21 cellular contexts compared by ENCODE assay signal in genomic region chr10:34006471-34006870, GRCh38.
DNase-seq lines count a peak whose midpoint lies in the region; ATAC-seq, FAIRE-seq and TF ChIP-seq lines count a peak whose summit lies in the region.
"Had no signal": no experiment of that assay in that cellular context is flagged by ENCODE, and none has a peak within 500 bp of the region (broad histone marks: within the 10 kb centered on the region; RNA-seq: fewer than 3 reads in every experiment).

No MANE protein-coding gene starts in this region.

- WGBS in HepG2 (ENCODE audit: low lambda C conversion rate) = 3% methylated on average over 5 of the region's 5 CpGs
- 56% methylated on average over 5 of the region's 5 CpGs for WGBS in right lobe of liver (ENCODE audit: insufficient coverage, low coverage, low lambda C conversion rate, missing lambda C conversion rate)
- 73 to 78% (median 76%) methylated on average over 5 of the region's 5 CpGs for WGBS in stomach, 5 donors

- no peak overlapping the region for H2AFZ ChIP-seq in HepG2 (ENCODE audit: low read length)

- H3K27ac ChIP-seq in HepG2 (ENCODE audit: extremely low read length, insufficient read depth, low read length) (no peak overlapping the region), right lobe of liver (no peak overlapping the region), stomach (no peak overlapping the region)
- H3K27ac ChIP-seq: 22Rv1; A549; BLaER1 treated with 17β-estradiol and CSF1 and Interleukin-3, amounts not matched to agents 10 nM and 100 nM; C4-2B had no signal

- H3K4me1 ChIP-seq in HepG2 (ENCODE audit: insufficient read depth, low read length) (peaks cover 13% of the 10 kb centered on the region), right lobe of liver (no peaks in the 10 kb centered on the region), stomach (no peaks in the 10 kb centered on the region)
- H3K4me1 ChIP-seq: A549 had no signal

- H3K36me3 ChIP-seq in HepG2 (replicated peaks in 1 of 2; ENCODE audit: control insufficient read depth in 1 of 2, insufficient read depth in 2 of 2, low read length in 2 of 2) = no peaks in the 10 kb centered on the region
- no peaks in the 10 kb centered on the region for H3K36me3 ChIP-seq in right lobe of liver
- no peaks in the 10 kb centered on the region for H3K36me3 ChIP-seq in stomach
- H3K36me3 ChIP-seq: BLaER1 treated with 17β-estradiol and CSF1 and Interleukin-3, amounts not matched to agents 10 nM and 100 nM had no signal

- POLR2A ChIA-PET in HepG2 (lab: Yijun Ruan, JAX) = no interaction called here

- peak overlapping the region; percentile 14; the same call in 1 of the 2 replicates for H3K4me2 ChIP-seq in HepG2 (ENCODE audit: low read depth, low read length)
- H3K4me2 ChIP-seq: A549; BLaER1 treated with 17β-estradiol and CSF1 and Interleukin-3, amounts not matched to agents 10 nM and 100 nM had no signal

- peak; percentile 57; the same call in 1 of the 3 replicates for ATAC-seq in HepG2
- no peak for ATAC-seq in right lobe of liver
- ATAC-seq: A549; CD8-positive, alpha-beta T cell had no signal

- TF ChIP-seq EP300 in HepG2 (IDR thresholded peaks at IDR 0.05; ENCODE audit: low read depth in 2 of 2, low read length in 2 of 2) (no peak), HepG2 (CRISPR knock-in tag; IDR thresholded peaks at IDR 0.05; ENCODE audit: borderline replicate concordance) (no peak), stomach (IDR thresholded peaks at IDR 0.05) (no peak)

- DNase-seq in HepG2 (ENCODE audit: low spot score) (peak; percentile 31), right lobe of liver (no peak), astrocyte of the hippocampus (ENCODE audit: low read depth, low spot score) (peak; percentile 18), fibroblast of villous mesenchyme (ENCODE audit: low read depth) (peak; percentile 18), stomach (no peak), cerebellar nuclear complex (lab: John Stamatoyannopoulos, UW) (no peak), epidermal melanocyte (ENCODE audit: insufficient read length, low spot score) (no peak)
- DNase-seq: AML-193; Caco-2; Calu3; CD4-positive, alpha-beta T cell; CD8-positive, alpha-beta T cell; DMS79 treated with DMSO at 0.1 percent for 48 hours; GF-D8 had no signal

- TF ChIP-seq RAD21 in HepG2 (CRISPR knock-in tag; IDR thresholded peaks at IDR 0.05) = no peak

- TF ChIP-seq CTCF in HepG2 (CRISPR knock-in tag; IDR thresholded peaks at IDR 0.05) = no peak
- TF ChIP-seq CTCF in right lobe of liver (IDR thresholded peaks at IDR 0.05) = no peak
- no peak for TF ChIP-seq CTCF in fibroblast of villous mesenchyme (IDR thresholded peaks at IDR 0.05; ENCODE audit: insufficient read depth, low read depth, low read length)
- no peak for TF ChIP-seq CTCF in stomach (IDR thresholded peaks at IDR 0.05)

- H3K9ac ChIP-seq in HepG2 (ENCODE audit: insufficient read depth, low read depth, low read length) = no peak overlapping the region
- H3K9ac ChIP-seq: BLaER1 treated with 17β-estradiol and CSF1 and Interleukin-3, amounts not matched to agents 10 nM and 100 nM had no signal

- H4K20me1 ChIP-seq in HepG2 (ENCODE audit: insufficient read depth, low read length) = no peaks in the 10 kb centered on the region
- H4K20me1 ChIP-seq: BLaER1 treated with 17β-estradiol and CSF1 and Interleukin-3, amounts not matched to agents 10 nM and 100 nM had no signal

- intact Hi-C loops in HepG2 (cut with micrococcal nuclease; ENCODE audit: unreplicated experiment) = no loop called here
- intact Hi-C loops in right lobe of liver (cut with DNase I) = no loop called here
- intact Hi-C loops in stomach (cut with DNase I; ENCODE audit: low total_unique reads) = no loop called here

- TF ChIP-seq POLR2A in HepG2 (IDR thresholded peaks at IDR 0.05; ENCODE audit: insufficient read depth in 1 of 2, low read depth in 2 of 2, low read length in 2 of 2) (no peak), right lobe of liver (IDR thresholded peaks at IDR 0.05) (no peak), stomach (IDR thresholded peaks at IDR 0.05) (no peak)

- no peak for FAIRE-seq in HepG2 (lab: Jason Lieb, UNC)
- FAIRE-seq: A549, D721Med, G401.6, GM12891 had no signal

- H3K27me3 ChIP-seq in HepG2 (ENCODE audit: control insufficient read depth in 1 of 2, insufficient read depth in 2 of 2, low read length in 2 of 2) (no peaks in the 10 kb centered on the region), right lobe of liver (no peaks in the 10 kb centered on the region), stomach (no peaks in the 10 kb centered on the region)
- H3K27me3 ChIP-seq: BLaER1 treated with 17β-estradiol and CSF1 and Interleukin-3, amounts not matched to agents 10 nM and 100 nM had no signal

- H3K79me2 ChIP-seq in HepG2 (ENCODE audit: insufficient read depth, low read length) = no peaks in the 10 kb centered on the region

- H3K4me3 ChIP-seq in HepG2 (replicated peaks in 1 of 3; ENCODE audit: insufficient read depth in 1 of 3, low read depth in 2 of 3, low read length in 3 of 3) = no peak overlapping the region
- no peak overlapping the region for H3K4me3 ChIP-seq in right lobe of liver
- no peak overlapping the region for H3K4me3 ChIP-seq in fibroblast of villous mesenchyme (ENCODE audit: low read depth, low read length)
- no peak overlapping the region for H3K4me3 ChIP-seq in stomach
- H3K4me3 ChIP-seq: A549; BLaER1 treated with 17β-estradiol and CSF1 and Interleukin-3, amounts not matched to agents 10 nM and 100 nM had no signal

- no peaks in the 10 kb centered on the region for H3K9me3 ChIP-seq in HepG2 (ENCODE audit: low read length)
- H3K9me3 ChIP-seq in right lobe of liver = no peaks in the 10 kb centered on the region
- H3K9me3 ChIP-seq in stomach = no peaks in the 10 kb centered on the region
- H3K9me3 ChIP-seq: A549; BLaER1 treated with 17β-estradiol and CSF1 and Interleukin-3, amounts not matched to agents 10 nM and 100 nM had no signal

- CTCF ChIA-PET in HepG2 (lab: Yijun Ruan, JAX; ENCODE audit: low intra/inter-chr PET ratio, low total read pairs) = no interaction called here

- no TSS peak for BruUV-seq in HepG2 (replicated peaks; lab: Mats Ljungman, UMichigan)

- in situ Hi-C loops in HepG2 (cut with HindIII; ENCODE audit: extremely low pct_ligation_motif_present, low pct_unique_long_range_greater_than_20kb) = no loop called here

TF ChIP-seq in HepG2, 621 proteins besides CTCF, POLR2A, EP300 and RAD21 (continues in another document):
- no peak for TF ChIP-seq ZBTB38 (CRISPR knock-in tag; IDR thresholded peaks at IDR 0.05)
- TF ChIP-seq BRF2 (CRISPR knock-in tag; IDR thresholded peaks at IDR 0.05) = no peak
- TF ChIP-seq ZNF740 (CRISPR knock-in tag; IDR thresholded peaks at IDR 0.05) = no peak
- TF ChIP-seq ZNF546 (CRISPR knock-in tag; conservative IDR thresholded peaks at IDR 0.05) = no peak
- TF ChIP-seq ZNF775 (CRISPR knock-in tag; IDR thresholded peaks at IDR 0.05; ENCODE audit: borderline replicate concordance) = no peak
- no peak for TF ChIP-seq SOX5 (CRISPR knock-in tag; IDR thresholded peaks at IDR 0.05; ENCODE audit: borderline replicate concordance)
- TF ChIP-seq ZNF800 (CRISPR knock-in tag; IDR thresholded peaks at IDR 0.05) = no peak
- no peak for TF ChIP-seq ZNF710 (CRISPR knock-in tag; IDR thresholded peaks at IDR 0.05; ENCODE audit: borderline replicate concordance)
- TF ChIP-seq ZSCAN31 (CRISPR knock-in tag; IDR thresholded peaks at IDR 0.05; ENCODE audit: low read depth) = no peak

Comparison
In these comparisons a context has a peak if more than half of its experiments do, and no peak if none do; other contexts are left out.
1. DNase-seq: peak in HepG2 (single experiment), astrocyte of the hippocampus (single experiment) and fibroblast of villous mesenchyme (single experiment); none in right lobe of liver (0 of 3), stomach (single experiment), cerebellar nuclear complex (0 of 2) and epidermal melanocyte (single experiment).